Comparison of ENCODE assay signal across 29 cellular contexts in the genomic region with DNA sequence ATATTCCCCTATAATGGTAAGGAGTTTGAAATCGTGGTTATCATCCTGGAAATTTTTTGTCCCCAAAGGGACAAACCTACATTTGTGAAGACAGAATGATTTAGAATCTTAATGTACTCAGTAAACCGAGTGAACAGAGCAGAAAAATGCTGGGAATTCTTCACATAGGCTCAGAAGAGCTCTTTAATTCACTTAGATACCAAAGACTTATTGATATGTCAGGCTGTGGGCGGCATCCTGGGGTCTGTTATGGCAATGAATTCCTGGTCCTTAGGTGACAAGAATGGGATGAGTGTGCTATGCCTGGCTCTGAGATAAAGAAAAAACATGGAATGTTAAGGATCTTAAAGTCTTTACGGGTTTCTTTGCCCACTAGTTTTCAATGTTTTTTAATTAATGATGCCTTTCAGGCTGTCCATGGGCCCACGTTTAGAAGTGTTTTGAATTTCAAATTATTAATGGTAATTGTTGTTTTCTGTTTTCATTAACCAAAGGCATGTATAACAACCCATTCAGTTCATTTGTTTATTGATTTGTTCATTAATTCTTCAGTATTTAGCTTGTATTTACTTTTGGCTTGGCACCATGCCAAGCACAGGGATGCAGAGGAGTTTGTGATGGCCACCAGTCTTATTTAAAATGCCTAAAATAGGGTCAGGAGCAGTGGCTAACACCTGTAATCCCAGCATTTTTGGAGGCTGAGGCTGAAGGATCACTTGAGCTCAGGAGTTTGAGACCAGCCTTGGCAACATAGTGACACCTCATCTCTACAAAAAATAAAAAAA.
A peak's percentile ranks its signal among the peaks of the same experiment; 100 is the strongest.
DNase-seq lines count a peak whose midpoint lies in the region; ATAC-seq and TF ChIP-seq lines count a peak whose summit lies in the region.
"Had no signal": no experiment of that assay in that cellular context is flagged by ENCODE, and none has a peak within 500 bp of the region (broad histone marks: within the 10 kb centered on the region; RNA-seq: fewer than 3 reads in every experiment).

No MANE protein-coding gene starts in this region.

- TF ChIP-seq RAD21 in Ishikawa (IDR thresholded peaks at IDR 0.05; ENCODE audit: low read depth): no peak

- H3K36me3 Mint-ChIP-seq in chondrocyte (ENCODE audit: low read depth) (peaks cover 2% of the 10 kb centered on the region), neural progenitor cell (no peaks in the 10 kb centered on the region)
- H3K36me3 Mint-ChIP-seq: CD8-positive, alpha-beta T cell; IgD-negative memory B cell had no signal

- H3K27ac Mint-ChIP-seq in chondrocyte (ENCODE audit: unreplicated experiment) (peak overlapping the region; percentile 69), neural progenitor cell (peak overlapping the region; percentile 80)
- H3K27ac Mint-ChIP-seq: B cell; CD8-positive, alpha-beta T cell; IgD-negative memory B cell had no signal

- DNase-seq in NCI-H748 (lab: John Stamatoyannopoulos, UW; ENCODE audit: unreplicated experiment): peak; percentile 4
- DNase-seq in NCI-H748 treated with DMSO at 0.1 percent for 48 hours (lab: John Stamatoyannopoulos, UW): no peak
- DNase-seq in chondrocyte (ENCODE audit: low spot score): no peak
- peak; percentile 42 for DNase-seq in neural progenitor cell (ENCODE audit: low spot score)
- DNase-seq in heart right ventricle: no peak
- DNase-seq in caudate nucleus (lab: John Stamatoyannopoulos, UW): no peak
- DNase-seq in NCI-H2227 treated with DMSO at 0.1 percent for 48 hours (lab: John Stamatoyannopoulos, UW): no peak
- DNase-seq: CD8-positive, alpha-beta T cell; DMS 273 treated with DMSO at 0.1 percent for 48 hours; DMS79; EL; GDM1; Karpas-422; NCI-H1092 treated with DMSO at 0.1 percent for 48 hours; NCI-H1436; NCI-H187; NCI-H2081 treated with DMSO at 0.1 percent for 48 hours; NCI-H2171; NCI-H524 treated with DMSO at 0.1 percent for 48 hours; PC-9; Right ventricle myocardium superior; RPMI8226 had no signal

- TF ChIP-seq EP300 in Ishikawa (IDR thresholded peaks at IDR 0.05; ENCODE audit: borderline replicate concordance): no peak

- H4K20me1 ChIP-seq in neural progenitor cell (ENCODE audit: low read depth): peaks cover 33% of the 10 kb centered on the region

- ATAC-seq in heart right ventricle: no peak
- ATAC-seq: CD8-positive, alpha-beta T cell; GM12878 had no signal

- H3K4me2 ChIP-seq in neural progenitor cell: peak overlapping the region; percentile 43
- H3K4me2 ChIP-seq: PC-9 had no signal

- H3K4me1 ChIP-seq in neural progenitor cell (peaks cover 85% of the 10 kb centered on the region), heart right ventricle (peaks cover 0 to 38% (median 0%) of the 10 kb centered on the region in 9 donors)

- H3K9me3 ChIP-seq in neural progenitor cell (ENCODE audit: low read depth): no peaks in the 10 kb centered on the region
- no peaks in the 10 kb centered on the region for H3K9me3 ChIP-seq in heart right ventricle
- H3K9me3 ChIP-seq: SJSA1 had no signal

- H2AFZ ChIP-seq in neural progenitor cell (replicated peaks): no peak overlapping the region
- H2AFZ ChIP-seq: PC-9 had no signal

- no peak for TF ChIP-seq CTCF in chondrocyte (IDR thresholded peaks at IDR 0.05)
- no peak for TF ChIP-seq CTCF in neural progenitor cell (IDR thresholded peaks at IDR 0.05)
- TF ChIP-seq CTCF in heart right ventricle (IDR thresholded peaks at IDR 0.05): no peak

- 80 to 81% methylated on average over 5 of the region's 5 CpGs for WGBS in heart right ventricle, 2 donors

- no peaks in the 10 kb centered on the region for H3K27me3 Mint-ChIP-seq in chondrocyte (ENCODE audit: low read depth)
- H3K27me3 Mint-ChIP-seq in neural progenitor cell (ENCODE audit: insufficient read depth, low read depth): peaks cover 3% of the 10 kb centered on the region

- H3K4me3 ChIP-seq in neural progenitor cell (no peak overlapping the region), heart right ventricle (no peak overlapping the region)
- H3K4me3 ChIP-seq: GM12878, PC-9, SJSA1 had no signal

- no peaks in the 10 kb centered on the region for H3K27me3 ChIP-seq in neural progenitor cell
- no peaks in the 10 kb centered on the region for H3K27me3 ChIP-seq in heart right ventricle
- H3K27me3 ChIP-seq: SJSA1 had no signal

- H3K27ac ChIP-seq in neural progenitor cell: peak overlapping the region; percentile 53
- no peak overlapping the region for H3K27ac ChIP-seq in heart right ventricle
- H3K27ac ChIP-seq in caudate nucleus (ENCODE audit: low read depth, low read length): no peak overlapping the region
- H3K27ac ChIP-seq: 22Rv1, C4-2B, PC-9, SJSA1 had no signal

- H3K9ac ChIP-seq in neural progenitor cell: no peak overlapping the region

- peaks cover 31% of the 10 kb centered on the region for H3F3A ChIP-seq in neural progenitor cell (ENCODE audit: low read depth)

- H3K4me1 Mint-ChIP-seq in chondrocyte (ENCODE audit: low read depth) (peaks cover 91% of the 10 kb centered on the region), neural progenitor cell (peaks cover 91% of the 10 kb centered on the region)
- H3K4me1 Mint-ChIP-seq: B cell had no signal

- H3K9me3 Mint-ChIP-seq in chondrocyte (ENCODE audit: low read depth): no peaks in the 10 kb centered on the region
- no peaks in the 10 kb centered on the region for H3K9me3 Mint-ChIP-seq in neural progenitor cell
- H3K9me3 Mint-ChIP-seq: CD8-positive, alpha-beta T cell; IgD-negative memory B cell had no signal

- no peaks in the 10 kb centered on the region for H3K36me3 ChIP-seq in neural progenitor cell
- no peaks in the 10 kb centered on the region for H3K36me3 ChIP-seq in heart right ventricle
- H3K36me3 ChIP-seq: SJSA1 had no signal

- intact Hi-C loops in heart right ventricle (cut with DNase I): no loop called here

- H3K79me2 ChIP-seq in neural progenitor cell (ENCODE audit: low read depth): peaks cover 100% of the 10 kb centered on the region

- H3K4me3 Mint-ChIP-seq in chondrocyte (ENCODE audit: unreplicated experiment) (no peak overlapping the region), neural progenitor cell (no peak overlapping the region)
- H3K4me3 Mint-ChIP-seq: B cell; CD8-positive, alpha-beta T cell; IgD-negative memory B cell had no signal

TF ChIP-seq in Ishikawa, 13 proteins besides CTCF, POLR2A, EP300 and RAD21:
- TF ChIP-seq, protein P1, sequence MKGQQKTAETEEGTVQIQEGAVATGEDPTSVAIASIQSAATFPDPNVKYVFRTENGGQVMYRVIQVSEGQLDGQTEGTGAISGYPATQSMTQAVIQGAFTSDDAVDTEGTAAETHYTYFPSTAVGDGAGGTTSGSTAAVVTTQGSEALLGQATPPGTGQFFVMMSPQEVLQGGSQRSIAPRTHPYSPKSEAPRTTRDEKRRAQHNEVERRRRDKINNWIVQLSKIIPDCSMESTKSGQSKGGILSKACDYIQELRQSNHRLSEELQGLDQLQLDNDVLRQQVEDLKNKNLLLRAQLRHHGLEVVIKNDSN (IDR thresholded peaks at IDR 0.05): no peak
- TF ChIP-seq CEBPB (IDR thresholded peaks at IDR 0.05) (no peak), CREB1 (IDR thresholded peaks at IDR 0.05; ENCODE audit: low read depth) (no peak), NFIC (IDR thresholded peaks at IDR 0.05) (peak; percentile 60)
- TF ChIP-seq, protein P2, sequence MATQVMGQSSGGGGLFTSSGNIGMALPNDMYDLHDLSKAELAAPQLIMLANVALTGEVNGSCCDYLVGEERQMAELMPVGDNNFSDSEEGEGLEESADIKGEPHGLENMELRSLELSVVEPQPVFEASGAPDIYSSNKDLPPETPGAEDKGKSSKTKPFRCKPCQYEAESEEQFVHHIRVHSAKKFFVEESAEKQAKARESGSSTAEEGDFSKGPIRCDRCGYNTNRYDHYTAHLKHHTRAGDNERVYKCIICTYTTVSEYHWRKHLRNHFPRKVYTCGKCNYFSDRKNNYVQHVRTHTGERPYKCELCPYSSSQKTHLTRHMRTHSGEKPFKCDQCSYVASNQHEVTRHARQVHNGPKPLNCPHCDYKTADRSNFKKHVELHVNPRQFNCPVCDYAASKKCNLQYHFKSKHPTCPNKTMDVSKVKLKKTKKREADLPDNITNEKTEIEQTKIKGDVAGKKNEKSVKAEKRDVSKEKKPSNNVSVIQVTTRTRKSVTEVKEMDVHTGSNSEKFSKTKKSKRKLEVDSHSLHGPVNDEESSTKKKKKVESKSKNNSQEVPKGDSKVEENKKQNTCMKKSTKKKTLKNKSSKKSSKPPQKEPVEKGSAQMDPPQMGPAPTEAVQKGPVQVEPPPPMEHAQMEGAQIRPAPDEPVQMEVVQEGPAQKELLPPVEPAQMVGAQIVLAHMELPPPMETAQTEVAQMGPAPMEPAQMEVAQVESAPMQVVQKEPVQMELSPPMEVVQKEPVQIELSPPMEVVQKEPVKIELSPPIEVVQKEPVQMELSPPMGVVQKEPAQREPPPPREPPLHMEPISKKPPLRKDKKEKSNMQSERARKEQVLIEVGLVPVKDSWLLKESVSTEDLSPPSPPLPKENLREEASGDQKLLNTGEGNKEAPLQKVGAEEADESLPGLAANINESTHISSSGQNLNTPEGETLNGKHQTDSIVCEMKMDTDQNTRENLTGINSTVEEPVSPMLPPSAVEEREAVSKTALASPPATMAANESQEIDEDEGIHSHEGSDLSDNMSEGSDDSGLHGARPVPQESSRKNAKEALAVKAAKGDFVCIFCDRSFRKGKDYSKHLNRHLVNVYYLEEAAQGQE (IDR thresholded peaks at IDR 0.05; ENCODE audit: low read depth): no peak

Comparison
In these comparisons a context has a peak if more than half of its experiments do, and no peak if none do; other contexts are left out.
1. DNase-seq: peak in NCI-H748 (single experiment) and neural progenitor cell (single experiment); none in NCI-H748 treated with DMSO at 0.1 percent for 48 hours (single experiment), chondrocyte (single experiment), heart right ventricle (0 of 2), caudate nucleus (0 of 61) and NCI-H2227 treated with DMSO at 0.1 percent for 48 hours (single experiment).